15 cellular contexts compared by ENCODE assay signal in genomic region chr4:53855886-53856260, GRCh38.
DNase-seq lines count a peak whose midpoint lies in the region; ATAC-seq and TF ChIP-seq lines count a peak whose summit lies in the region.
"Had no signal": no experiment of that assay in that cellular context is flagged by ENCODE, and none has a peak within 500 bp of the region (broad histone marks: within the 10 kb centered on the region; RNA-seq: fewer than 3 reads in every experiment).

No MANE protein-coding gene starts in this region.

- H2BK5ac ChIP-seq in mesendoderm (ENCODE audit: low read length): no peak overlapping the region

- H3K4me2 ChIP-seq in mesendoderm (ENCODE audit: low read length): no peak overlapping the region

- no peaks in the 10 kb centered on the region for H3K79me1 ChIP-seq in mesendoderm (ENCODE audit: low read length)

- in situ Hi-C loops in G401 (cut with HindIII; ENCODE audit: low sequenced_read_pairs): no loop called here

- no peak for TF ChIP-seq CTCF in choroid plexus epithelial cell (conservative IDR thresholded peaks at IDR 0.05; ENCODE audit: low read depth, low read length)
- no peak for TF ChIP-seq CTCF in tibial artery (IDR thresholded peaks at IDR 0.05)

- no peak overlapping the region for H2BK120ac ChIP-seq in mesendoderm (ENCODE audit: low read depth, low read length)

- no peak overlapping the region for H3K4me3 Mint-ChIP-seq in activated T-cell treated with anti-CD3 and anti-CD28 coated beads, Interleukin-2, amount 50 U/mL, for 72 hours
- H3K4me3 Mint-ChIP-seq: activated CD8-positive, alpha-beta T cell treated with anti-CD3 and anti-CD28 coated beads, Interleukin-2, amount 10 ng/mL, durations not matched to agents 7 days and 5 days; activated naive CD8-positive, alpha-beta T cell treated with anti-CD3 and anti-CD28 coated beads for 36 hours; T-helper 17 cell; type B pancreatic cell had no signal

- H3K9me3 Mint-ChIP-seq in activated T-cell treated with anti-CD3 and anti-CD28 coated beads, Interleukin-2, amount 50 U/mL, for 72 hours: no peaks in the 10 kb centered on the region
- H3K9me3 Mint-ChIP-seq: activated naive CD8-positive, alpha-beta T cell treated with anti-CD3 and anti-CD28 coated beads for 36 hours had no signal

- no peak overlapping the region for H3K4ac ChIP-seq in mesendoderm (ENCODE audit: low read depth, low read length)

- H3K27ac ChIP-seq in tibial artery: peak overlapping the region; percentile 19 to 35
- no peak overlapping the region for H3K27ac ChIP-seq in mesendoderm (ENCODE audit: low read depth, low read length)
- H3K27ac ChIP-seq: ovary had no signal

- no peak overlapping the region for H3K27ac Mint-ChIP-seq in activated T-cell treated with anti-CD3 and anti-CD28 coated beads, Interleukin-2, amount 50 U/mL, for 72 hours
- H3K27ac Mint-ChIP-seq: activated CD8-positive, alpha-beta T cell treated with anti-CD3 and anti-CD28 coated beads, Interleukin-2, amount 10 ng/mL, durations not matched to agents 7 days and 5 days; activated naive CD8-positive, alpha-beta T cell treated with anti-CD3 and anti-CD28 coated beads for 36 hours; T-helper 17 cell; type B pancreatic cell had no signal

- no peak overlapping the region for H2AK5ac ChIP-seq in mesendoderm (ENCODE audit: low read length)

- no peaks in the 10 kb centered on the region for H3K36me3 ChIP-seq in tibial artery
- no peaks in the 10 kb centered on the region for H3K36me3 ChIP-seq in mesendoderm (ENCODE audit: control insufficient read depth, insufficient read depth, low read length)
- H3K36me3 ChIP-seq: ovary had no signal

- peaks cover 0 to 5% (median 2%) of the 10 kb centered on the region in 4 donors for H3K4me1 ChIP-seq in tibial artery
- H3K4me1 ChIP-seq in mesendoderm (ENCODE audit: control insufficient read depth, low read depth, low read length): no peaks in the 10 kb centered on the region

- no peak overlapping the region for H4K8ac ChIP-seq in mesendoderm (ENCODE audit: low read depth, low read length)

- no peaks in the 10 kb centered on the region for H3K79me2 ChIP-seq in mesendoderm (ENCODE audit: control insufficient read depth, insufficient read depth, low read length)

- H3K36me3 Mint-ChIP-seq in activated T-cell treated with anti-CD3 and anti-CD28 coated beads, Interleukin-2, amount 50 U/mL, for 72 hours (ENCODE audit: insufficient read depth in 2 of 2): no peaks in the 10 kb centered on the region
- H3K36me3 Mint-ChIP-seq: activated naive CD8-positive, alpha-beta T cell treated with anti-CD3 and anti-CD28 coated beads for 36 hours; type B pancreatic cell had no signal

- peaks cover 0 to 5% (median 0%) of the 10 kb centered on the region in 3 donors for H3K9me3 ChIP-seq in tibial artery
- H3K9me3 ChIP-seq: ovary had no signal

- DNase-seq in HS-5 (ENCODE audit: low read depth) (peak; percentile 31), choroid plexus epithelial cell (ENCODE audit: low read depth) (peak; percentile 84), kidney tubule cell (ENCODE audit: low spot score) (peak; percentile 52), tibial artery (no peak), G401 (ENCODE audit: low spot score) (no peak), mesendoderm (no peak), NCI-H128 (lab: John Stamatoyannopoulos, UW; ENCODE audit: unreplicated experiment) (no peak)
- no peak for DNase-seq in activated T-cell treated with anti-CD3 and anti-CD28 coated beads, Interleukin-2, amount 50 U/mL, for 72 hours
- DNase-seq: activated CD8-positive, alpha-beta T cell treated with anti-CD3 and anti-CD28 coated beads, Interleukin-2, amount 10 ng/mL, durations not matched to agents 7 days and 5 days; activated naive CD8-positive, alpha-beta T cell treated with anti-CD3 and anti-CD28 coated beads for 36 hours; NCI-H1417 treated with DMSO at 0.1 percent for 48 hours; NK-92 treated with Interleukin-12 subunit alpha and Interleukin-12 subunit beta, amount 100 ng/mL, for 24 hours; ovary; T-helper 17 cell had no signal

- no peaks in the 10 kb centered on the region for H3K4me1 Mint-ChIP-seq in activated T-cell treated with anti-CD3 and anti-CD28 coated beads, Interleukin-2, amount 50 U/mL, for 72 hours (ENCODE audit: low read depth)
- H3K4me1 Mint-ChIP-seq: activated naive CD8-positive, alpha-beta T cell treated with anti-CD3 and anti-CD28 coated beads for 36 hours; T-helper 17 cell had no signal

- no peak overlapping the region for H3K9ac ChIP-seq in mesendoderm (ENCODE audit: low read length)

- H3K27me3 Mint-ChIP-seq in activated T-cell treated with anti-CD3 and anti-CD28 coated beads, Interleukin-2, amount 50 U/mL, for 72 hours (ENCODE audit: low read depth): peaks cover 30% of the 10 kb centered on the region
- H3K27me3 Mint-ChIP-seq: type B pancreatic cell had no signal

- ATAC-seq in activated T-cell treated with anti-CD3 and anti-CD28 coated beads, Interleukin-2, amount 50 U/mL, for 72 hours (replicated peaks in 1 of 2): no peak
- ATAC-seq: activated CD8-positive, alpha-beta T cell treated with anti-CD3 and anti-CD28 coated beads, Interleukin-2, amount 10 ng/mL, durations not matched to agents 7 days and 5 days had no signal

- H3K56ac ChIP-seq in mesendoderm (ENCODE audit: low read length): no peak overlapping the region

- intact Hi-C loops in tibial artery (cut with DNase I; ENCODE audit: low total_unique reads): no loop called here

- H2BK15ac ChIP-seq in mesendoderm (replicated peaks; ENCODE audit: low read depth): no peak overlapping the region

- no CpG with 5 or more reads among the region's 3 CpGs for WGBS in mesendoderm (ENCODE audit: extremely low coverage, insufficient coverage, low lambda C conversion rate)

- no peak overlapping the region for H4K5ac ChIP-seq in mesendoderm (ENCODE audit: low read length)

- H3K27me3 ChIP-seq in tibial artery: no peaks in the 10 kb centered on the region
- H3K27me3 ChIP-seq in mesendoderm (ENCODE audit: insufficient read depth, low read length, poor library complexity): no peaks in the 10 kb centered on the region
- H3K27me3 ChIP-seq: ovary had no signal

- no peak overlapping the region for H3K18ac ChIP-seq in mesendoderm (ENCODE audit: low read length)

- H3K4me3 ChIP-seq in choroid plexus epithelial cell (ENCODE audit: low read depth, low read length): no peak overlapping the region
- H3K4me3 ChIP-seq in tibial artery: no peak overlapping the region
- H3K4me3 ChIP-seq in mesendoderm (ENCODE audit: low read length): no peak overlapping the region
- H3K4me3 ChIP-seq: ovary had no signal

- H3K23ac ChIP-seq in mesendoderm (ENCODE audit: low read length): no peak overlapping the region

Comparison
In these comparisons a context has a peak if more than half of its experiments do, and no peak if none do; other contexts are left out.
1. DNase-seq: peak in HS-5 (single experiment), choroid plexus epithelial cell (single experiment) and kidney tubule cell (single experiment); none in tibial artery (0 of 2), G401 (single experiment), activated T-cell treated with anti-CD3 and anti-CD28 coated beads, Interleukin-2, amount 50 U/mL, for 72 hours (0 of 2), mesendoderm (single experiment) and NCI-H128 (single experiment).